In the genomic region with DNA sequence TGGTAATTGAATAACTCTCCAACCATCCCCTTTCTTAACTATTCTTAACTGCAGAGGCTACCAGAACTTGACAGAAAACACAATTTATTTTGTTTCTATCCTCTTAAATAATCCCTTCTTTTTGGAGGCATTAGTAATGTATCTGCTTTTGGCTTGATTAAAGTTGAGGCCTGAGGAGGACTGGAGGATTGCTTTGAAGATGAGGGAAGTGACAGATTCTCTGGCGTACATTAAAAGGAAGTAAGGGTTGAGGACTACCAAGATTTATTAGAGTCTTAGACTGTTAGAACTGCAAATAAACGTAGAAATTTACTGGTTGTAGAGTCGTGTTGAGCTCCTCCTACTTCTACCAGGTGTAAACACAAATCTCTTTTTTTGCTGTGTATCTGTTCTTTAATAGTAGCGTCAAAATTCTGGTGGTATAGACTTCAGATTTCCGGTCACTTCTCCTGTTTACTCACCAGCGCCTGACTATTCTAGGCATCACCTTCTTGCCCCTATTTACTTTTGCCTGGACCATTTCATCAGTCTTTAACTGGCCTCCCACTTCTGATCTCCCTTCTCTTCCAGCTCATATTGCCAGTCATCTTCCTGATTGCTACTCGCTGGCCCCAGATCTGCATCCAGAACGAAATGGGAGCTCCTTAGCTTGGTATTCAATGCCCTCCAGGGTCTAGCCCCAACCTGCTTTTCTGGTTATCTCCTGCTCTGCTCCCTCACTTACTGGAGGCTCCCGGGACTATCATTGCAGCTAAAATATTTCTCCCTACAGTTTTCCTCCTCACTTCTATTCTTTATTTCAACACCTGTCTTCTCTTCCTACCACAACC, we compare ENCODE assay signal across 13 cellular contexts.
DNase-seq lines count a peak whose midpoint lies in the region; ATAC-seq and TF ChIP-seq lines count a peak whose summit lies in the region.
"Had no signal": no experiment of that assay in that cellular context is flagged by ENCODE, and none has a peak within 500 bp of the region (broad histone marks: within the 10 kb centered on the region; RNA-seq: fewer than 3 reads in every experiment).

No MANE protein-coding gene starts in this region.

- no peak overlapping the region for H3K4me3 Mint-ChIP-seq in dendritic cell treated with granulocyte-macrophage colony-stimulating factor and Interleukin-4, amounts not matched to agents 40 ng/mL and 50 ng/mL, for 4 days
- H3K4me3 Mint-ChIP-seq: activated CD8-positive, alpha-beta memory T cell treated with anti-CD3 and anti-CD28 coated beads, Interleukin-2, amount 10 ng/mL, durations not matched to agents 7 days and 5 days; CD8-positive, alpha-beta memory T cell had no signal

- H3K4me1 ChIP-seq in neutrophil (ENCODE audit: control insufficient read depth in 1 of 2, insufficient read depth in 1 of 2, low read depth in 1 of 2, low read length in 1 of 2), result peaks cover 4 to 7% of the 10 kb centered on the region in 2 experiments

- H3K4me3 ChIP-seq in LNCaP clone FGC (ENCODE audit: low read depth, low read length) (peak overlapping the region; percentile 10; the same call in 1 of the 2 replicates), neutrophil (ENCODE audit: low read depth in 1 of 2, low read length in 1 of 2) (no peak overlapping the region)
- H3K4me3 ChIP-seq: dorsolateral prefrontal cortex had no signal

- no peak for ATAC-seq in HG02623 (IDR thresholded peaks at IDR 0.05; ENCODE audit: unreplicated experiment)
- ATAC-seq: activated CD8-positive, alpha-beta memory T cell treated with anti-CD3 and anti-CD28 coated beads, Interleukin-2, amount 10 ng/mL, durations not matched to agents 7 days and 5 days; Right ventricle myocardium inferior had no signal

- TF ChIP-seq CTCF in LNCaP clone FGC (IDR thresholded peaks at IDR 0.05; ENCODE audit: control insufficient read depth, extremely low read depth, insufficient read depth) (no peak), neutrophil (IDR thresholded peaks at IDR 0.05) (no peak)

- peak overlapping the region; percentile 61 for H3K27ac ChIP-seq in neutrophil
- H3K27ac ChIP-seq: dorsolateral prefrontal cortex had no signal

- no peaks in the 10 kb centered on the region for H3K9me3 ChIP-seq in neutrophil

- peak overlapping the region; percentile 51 for H3K27ac Mint-ChIP-seq in dendritic cell treated with granulocyte-macrophage colony-stimulating factor and Interleukin-4, amounts not matched to agents 40 ng/mL and 50 ng/mL, for 4 days
- H3K27ac Mint-ChIP-seq: activated CD8-positive, alpha-beta memory T cell treated with anti-CD3 and anti-CD28 coated beads, Interleukin-2, amount 10 ng/mL, durations not matched to agents 7 days and 5 days had no signal

- H3K36me3 ChIP-seq in neutrophil, result peaks cover 59% of the 10 kb centered on the region

- no peaks in the 10 kb centered on the region for H3K27me3 Mint-ChIP-seq in dendritic cell treated with granulocyte-macrophage colony-stimulating factor and Interleukin-4, amounts not matched to agents 40 ng/mL and 50 ng/mL, for 4 days
- H3K27me3 Mint-ChIP-seq: activated CD8-positive, alpha-beta memory T cell treated with anti-CD3 and anti-CD28 coated beads, Interleukin-2, amount 10 ng/mL, durations not matched to agents 7 days and 5 days; CD8-positive, alpha-beta memory T cell had no signal

- H3K4me1 Mint-ChIP-seq in dendritic cell treated with granulocyte-macrophage colony-stimulating factor and Interleukin-4, amounts not matched to agents 40 ng/mL and 50 ng/mL, for 4 days (ENCODE audit: low read depth), result peaks cover 47% of the 10 kb centered on the region

- no peaks in the 10 kb centered on the region for H3K9me3 Mint-ChIP-seq in dendritic cell treated with granulocyte-macrophage colony-stimulating factor and Interleukin-4, amounts not matched to agents 40 ng/mL and 50 ng/mL, for 4 days
- H3K9me3 Mint-ChIP-seq: CD8-positive, alpha-beta memory T cell had no signal

- intact Hi-C loops in dendritic cell treated with granulocyte-macrophage colony-stimulating factor and Interleukin-4, amounts not matched to agents 40 ng/mL and 50 ng/mL, for 4 days (cut with micrococcal nuclease), result no loop called here

- peaks cover 74% of the 10 kb centered on the region for H3K36me3 Mint-ChIP-seq in dendritic cell treated with granulocyte-macrophage colony-stimulating factor and Interleukin-4, amounts not matched to agents 40 ng/mL and 50 ng/mL, for 4 days (ENCODE audit: low read depth)

- H3K27me3 ChIP-seq in neutrophil, result no peaks in the 10 kb centered on the region
- H3K27me3 ChIP-seq: dorsolateral prefrontal cortex had no signal

- DNase-seq in CD1c-positive myeloid dendritic cell (ENCODE audit: extremely low spot score) (peak; percentile 26), LNCaP clone FGC (ENCODE audit: low read depth) (no peak), NCI-H1105 (lab: John Stamatoyannopoulos, UW) (no peak), pons (ENCODE audit: low spot score) (no peak)
- DNase-seq in effector CD8-positive, alpha-beta T cell (lab: John Stamatoyannopoulos, UW), result no peak
- DNase-seq: activated CD8-positive, alpha-beta memory T cell treated with anti-CD3 and anti-CD28 coated beads, Interleukin-2, amount 10 ng/mL, durations not matched to agents 7 days and 5 days; CD8-positive, alpha-beta memory T cell; NCI-H1694 had no signal
